ENCODE assay signal across 1 cellular context in genomic region chr2:190352668-190353536, GRCh38.
TF ChIP-seq lines count a peak whose summit lies in the region.

No MANE protein-coding gene starts in this region.

TF ChIP-seq in HepG2, 621 proteins besides CTCF, POLR2A, EP300 and RAD21 (continued from another document and continues in another):
- TF ChIP-seq ZNF503 (CRISPR knock-in tag; IDR thresholded peaks at IDR 0.05) (peak; percentile 98), NFYC (CRISPR knock-in tag; IDR thresholded peaks at IDR 0.05) (peak; percentile 54), ZNF552 (CRISPR knock-in tag; IDR thresholded peaks at IDR 0.05; ENCODE audit: borderline replicate concordance) (no peak), ZNF580 (CRISPR knock-in tag; IDR thresholded peaks at IDR 0.05; ENCODE audit: borderline replicate concordance, low read depth) (peak; percentile 98), PLSCR1 (CRISPR knock-in tag; IDR thresholded peaks at IDR 0.05; ENCODE audit: borderline replicate concordance) (no peak; the same call in 1 of the 2 replicates), YEATS4 (CRISPR knock-in tag; IDR thresholded peaks at IDR 0.05; ENCODE audit: borderline replicate concordance) (peak; percentile 43; the same call in 1 of the 2 replicates), ZNF17 (CRISPR knock-in tag; IDR thresholded peaks at IDR 0.05) (no peak), GZF1 (CRISPR knock-in tag; IDR thresholded peaks at IDR 0.05) (peak; percentile 81), RBFOX2 (IDR thresholded peaks at IDR 0.05; ENCODE audit: low read depth, low read length) (0 out of 2 replicates have a peak, but pooled peaks have one; percentile 7), THAP11 (CRISPR knock-in tag; IDR thresholded peaks at IDR 0.05) (peak; percentile 88), ZNF337 (CRISPR knock-in tag; IDR thresholded peaks at IDR 0.05; ENCODE audit: borderline replicate concordance, low read depth) (peak; percentile 90), ZFP36L2 (CRISPR knock-in tag; IDR thresholded peaks at IDR 0.05) (no peak), KDM4B (CRISPR knock-in tag; IDR thresholded peaks at IDR 0.05) (peak; percentile 98), ZSCAN31 (CRISPR knock-in tag; IDR thresholded peaks at IDR 0.05; ENCODE audit: low read depth) (peak; percentile 94), GATAD2A (CRISPR knock-in tag; IDR thresholded peaks at IDR 0.05) (peak; percentile 99), ISL2 (CRISPR knock-in tag; IDR thresholded peaks at IDR 0.05) (peak; percentile 98), KAT8 (CRISPR knock-in tag; IDR thresholded peaks at IDR 0.05) (peak; percentile 93), ERF (CRISPR knock-in tag; IDR thresholded peaks at IDR 0.05) (peak; percentile 99), GABPA (IDR thresholded peaks at IDR 0.05; ENCODE audit: low read depth, low read length) (no peak), GABPA (CRISPR knock-in tag; IDR thresholded peaks at IDR 0.05; ENCODE audit: low read depth) (peak; percentile 84), SAP130 (CRISPR knock-in tag; IDR thresholded peaks at IDR 0.05; ENCODE audit: low read depth) (peak; percentile 98), MAFK (conservative IDR thresholded peaks at IDR 0.05 in 1 of 2, IDR thresholded peaks at IDR 0.05 in 1 of 2; ENCODE audit: low read length in 2 of 2) (peak; percentile 23 to 56; a peak in 3 of 4 replicates), SNRNP70 (IDR thresholded peaks at IDR 0.05; ENCODE audit: low read depth, low read length) (no peak), ZNF281 (CRISPR knock-in tag; IDR thresholded peaks at IDR 0.05; ENCODE audit: borderline replicate concordance) (peak; percentile 99), SOX5 (CRISPR knock-in tag; IDR thresholded peaks at IDR 0.05; ENCODE audit: borderline replicate concordance) (peak; percentile 99), KMT2A (CRISPR knock-in tag; IDR thresholded peaks at IDR 0.05) (peak; percentile 86), FOXK2 (IDR thresholded peaks at IDR 0.05) (peak; percentile 92), ZNF30 (CRISPR knock-in tag; IDR thresholded peaks at IDR 0.05) (no peak), HNRNPH1 (optimal IDR thresholded peaks at IDR 0.05; ENCODE audit: low read depth, low read length) (no peak), KIAA2018 (CRISPR knock-in tag; IDR thresholded peaks at IDR 0.05; ENCODE audit: borderline replicate concordance) (no peak), PRDM15 (CRISPR knock-in tag; IDR thresholded peaks at IDR 0.05) (no peak; the same call in 1 of the 2 replicates), TEAD3 (CRISPR knock-in tag; optimal IDR thresholded peaks at IDR 0.05; ENCODE audit: borderline replicate concordance) (peak; percentile 95), RAD51 (IDR thresholded peaks at IDR 0.05; ENCODE audit: borderline replicate concordance) (no peak), ZNF160 (CRISPR knock-in tag; IDR thresholded peaks at IDR 0.05) (peak; percentile 82), HMG20A (CRISPR knock-in tag; IDR thresholded peaks at IDR 0.05; ENCODE audit: borderline replicate concordance) (peak; percentile 97), NCOA5 (CRISPR knock-in tag; IDR thresholded peaks at IDR 0.05) (no peak), ZNF724P (CRISPR knock-in tag; IDR thresholded peaks at IDR 0.05; ENCODE audit: borderline replicate concordance) (peak; percentile 92; the same call in 1 of the 2 replicates), ESRRA (CRISPR knock-in tag; IDR thresholded peaks at IDR 0.05; ENCODE audit: low read depth) (peak; percentile 86), PBX2 (CRISPR knock-in tag; IDR thresholded peaks at IDR 0.05) (peak; percentile 64), ZNF496 (CRISPR knock-in tag; IDR thresholded peaks at IDR 0.05; ENCODE audit: insufficient replicate concordance) (no peak), TGIF2 (CRISPR knock-in tag; IDR thresholded peaks at IDR 0.05) (peak; percentile 99), NFYB (CRISPR knock-in tag; IDR thresholded peaks at IDR 0.05) (peak; percentile 20; the same call in 1 of the 2 replicates), SNAPC2 (CRISPR knock-in tag; IDR thresholded peaks at IDR 0.05) (peak; percentile 97), ZMYM3 (CRISPR knock-in tag; IDR thresholded peaks at IDR 0.05) (peak; percentile 95), EZH2 (conservative IDR thresholded peaks at IDR 0.05; ENCODE audit: low read depth, low read length) (no peak), ZBTB38 (CRISPR knock-in tag; IDR thresholded peaks at IDR 0.05) (peak; percentile 91)
- TF ChIP-seq, protein P1, sequence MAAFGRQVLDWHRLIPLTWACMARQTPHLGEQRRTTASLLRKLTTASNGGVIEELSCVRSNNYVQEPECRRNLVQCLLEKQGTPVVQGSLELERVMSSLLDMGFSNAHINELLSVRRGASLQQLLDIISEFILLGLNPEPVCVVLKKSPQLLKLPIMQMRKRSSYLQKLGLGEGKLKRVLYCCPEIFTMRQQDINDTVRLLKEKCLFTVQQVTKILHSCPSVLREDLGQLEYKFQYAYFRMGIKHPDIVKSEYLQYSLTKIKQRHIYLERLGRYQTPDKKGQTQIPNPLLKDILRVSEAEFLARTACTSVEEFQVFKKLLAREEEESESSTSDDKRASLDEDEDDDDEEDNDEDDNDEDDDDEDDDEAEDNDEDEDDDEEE (CRISPR knock-in tag; IDR thresholded peaks at IDR 0.05), result peak; percentile 93; the same call in 1 of the 2 replicates
